1 cellular context compared by ENCODE assay signal in the genomic region with DNA sequence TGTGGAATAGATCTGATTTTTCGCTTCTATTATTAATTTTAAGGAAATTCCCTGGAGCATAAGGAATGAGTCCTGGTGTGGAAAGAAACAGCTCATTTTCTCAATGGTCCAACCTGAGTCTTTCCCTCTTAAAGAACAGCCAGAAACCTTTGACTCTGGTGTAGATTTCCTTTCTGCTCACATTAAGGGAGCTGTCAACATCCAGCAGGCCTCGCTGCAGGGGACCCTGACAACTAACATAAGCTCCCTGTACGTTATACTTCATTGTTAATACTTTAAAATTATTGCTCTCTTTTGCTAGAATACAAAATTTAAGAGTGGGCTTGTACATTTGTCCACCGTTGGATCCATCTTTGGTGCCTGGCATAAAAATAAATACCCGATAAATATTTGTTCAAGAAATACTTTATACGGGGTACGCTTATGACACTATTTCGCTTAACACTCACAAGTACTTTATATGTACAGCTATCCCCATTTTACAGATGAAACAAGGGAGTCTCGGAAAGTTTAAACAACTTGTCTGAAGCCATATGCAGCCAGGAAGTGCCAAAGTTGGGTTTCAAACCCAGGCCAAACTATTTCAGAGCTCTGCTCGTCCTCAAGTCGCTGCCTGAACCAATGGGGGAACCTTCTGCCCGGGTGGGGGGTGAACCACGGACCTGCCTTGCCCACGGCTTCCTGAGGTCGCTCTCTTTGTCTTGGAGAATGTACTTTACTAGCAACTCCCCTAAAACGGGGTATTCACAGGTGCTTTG.
A peak's percentile ranks its signal among the peaks of the same experiment; 100 is the strongest.
TF ChIP-seq lines count a peak whose summit lies in the region.

No MANE protein-coding gene starts in this region.

TF ChIP-seq in HepG2, 621 proteins besides CTCF, POLR2A, EP300 and RAD21:
- TF ChIP-seq ARID2 (CRISPR knock-in tag; IDR thresholded peaks at IDR 0.05; ENCODE audit: borderline replicate concordance) (peak; percentile 68; the same call in 1 of the 2 replicates), SMAD3 (CRISPR knock-in tag; IDR thresholded peaks at IDR 0.05) (0 out of 2 replicates have a peak, but pooled peaks have one; percentile 19), ZNF672 (CRISPR knock-in tag; IDR thresholded peaks at IDR 0.05) (no peak), ZNF17 (CRISPR knock-in tag; IDR thresholded peaks at IDR 0.05) (0 out of 2 replicates have a peak, but pooled peaks have one; percentile 4), JUN (CRISPR knock-in tag; IDR thresholded peaks at IDR 0.05) (no peak), ZNF879 (CRISPR knock-in tag; IDR thresholded peaks at IDR 0.05) (0 out of 2 replicates have a peak, but pooled peaks have one; percentile 8), ZMYM4 (CRISPR knock-in tag; IDR thresholded peaks at IDR 0.05) (0 out of 2 replicates have a peak, but pooled peaks have one; percentile 5), SOX13 (IDR thresholded peaks at IDR 0.05) (no peak), SOX13 (CRISPR knock-in tag; conservative IDR thresholded peaks at IDR 0.05 in 1 of 2, IDR thresholded peaks at IDR 0.05 in 1 of 2) (0 out of 4 replicates have a peak, but pooled peaks of 1 of the 2 experiments have one; percentile 11), ZNF33A (CRISPR knock-in tag; IDR thresholded peaks at IDR 0.05; ENCODE audit: borderline replicate concordance) (no peak), ZNF878 (CRISPR knock-in tag; IDR thresholded peaks at IDR 0.05) (0 out of 2 replicates have a peak, but pooled peaks have one; percentile 7), TOPORS (CRISPR knock-in tag; IDR thresholded peaks at IDR 0.05) (0 out of 2 replicates have a peak, but pooled peaks have one; percentile 41), SMAD1 (CRISPR knock-in tag; IDR thresholded peaks at IDR 0.05; ENCODE audit: borderline replicate concordance, low read depth) (0 out of 2 replicates have a peak, but pooled peaks have one; percentile 16), ZMYM3 (CRISPR knock-in tag; IDR thresholded peaks at IDR 0.05) (peak; percentile 10; the same call in 1 of the 2 replicates), ZSCAN12 (CRISPR knock-in tag; IDR thresholded peaks at IDR 0.05) (no peak), GFI1 (CRISPR knock-in tag; IDR thresholded peaks at IDR 0.05; ENCODE audit: borderline replicate concordance) (0 out of 2 replicates have a peak, but pooled peaks have one; percentile 36), GABPA (IDR thresholded peaks at IDR 0.05; ENCODE audit: low read depth, low read length) (0 out of 2 replicates have a peak, but pooled peaks have one; percentile 21), GABPA (CRISPR knock-in tag; IDR thresholded peaks at IDR 0.05; ENCODE audit: low read depth) (no peak; the same call in 1 of the 2 replicates), ZNF354B (CRISPR knock-in tag; IDR thresholded peaks at IDR 0.05) (0 out of 2 replicates have a peak, but pooled peaks have one; percentile 32), ZNF629 (CRISPR knock-in tag; conservative IDR thresholded peaks at IDR 0.05) (peak; percentile 86), ZNF335 (CRISPR knock-in tag; IDR thresholded peaks at IDR 0.05) (no peak), SRY (CRISPR knock-in tag; IDR thresholded peaks at IDR 0.05) (no peak), MAZ (IDR thresholded peaks at IDR 0.05; ENCODE audit: borderline replicate concordance, low read depth, low read length) (0 out of 2 replicates have a peak, but pooled peaks have one; percentile 14), MAZ (CRISPR knock-in tag; IDR thresholded peaks at IDR 0.05; ENCODE audit: low read depth) (no peak), ZNF607 (CRISPR knock-in tag; IDR thresholded peaks at IDR 0.05; ENCODE audit: borderline replicate concordance) (0 out of 2 replicates have a peak, but pooled peaks have one; percentile 12), ZNF75D (CRISPR knock-in tag; IDR thresholded peaks at IDR 0.05; ENCODE audit: borderline replicate concordance) (no peak), CHD4 (IDR thresholded peaks at IDR 0.05; ENCODE audit: borderline replicate concordance, low read length) (peak; percentile 50; the same call in 1 of the 2 replicates), SIN3A (IDR thresholded peaks at IDR 0.05; ENCODE audit: borderline replicate concordance, low read depth, low read length) (peak; percentile 32; the same call in 1 of the 2 replicates), MYNN (CRISPR knock-in tag; IDR thresholded peaks at IDR 0.05; ENCODE audit: low read depth) (0 out of 2 replicates have a peak, but pooled peaks have one; percentile 25)
- TF ChIP-seq, protein P1, sequence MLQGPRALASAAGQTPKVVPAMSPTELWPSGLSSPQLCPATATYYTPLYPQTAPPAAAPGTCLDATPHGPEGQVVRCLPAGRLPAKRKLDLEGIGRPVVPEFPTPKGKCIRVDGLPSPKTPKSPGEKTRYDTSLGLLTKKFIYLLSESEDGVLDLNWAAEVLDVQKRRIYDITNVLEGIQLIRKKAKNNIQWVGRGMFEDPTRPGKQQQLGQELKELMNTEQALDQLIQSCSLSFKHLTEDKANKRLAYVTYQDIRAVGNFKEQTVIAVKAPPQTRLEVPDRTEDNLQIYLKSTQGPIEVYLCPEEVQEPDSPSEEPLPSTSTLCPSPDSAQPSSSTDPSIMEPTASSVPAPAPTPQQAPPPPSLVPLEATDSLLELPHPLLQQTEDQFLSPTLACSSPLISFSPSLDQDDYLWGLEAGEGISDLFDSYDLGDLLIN (CRISPR knock-in tag; IDR thresholded peaks at IDR 0.05; ENCODE audit: borderline replicate concordance): 0 out of 2 replicates have a peak, but pooled peaks have one; percentile 2
- TF ChIP-seq, protein P2, sequence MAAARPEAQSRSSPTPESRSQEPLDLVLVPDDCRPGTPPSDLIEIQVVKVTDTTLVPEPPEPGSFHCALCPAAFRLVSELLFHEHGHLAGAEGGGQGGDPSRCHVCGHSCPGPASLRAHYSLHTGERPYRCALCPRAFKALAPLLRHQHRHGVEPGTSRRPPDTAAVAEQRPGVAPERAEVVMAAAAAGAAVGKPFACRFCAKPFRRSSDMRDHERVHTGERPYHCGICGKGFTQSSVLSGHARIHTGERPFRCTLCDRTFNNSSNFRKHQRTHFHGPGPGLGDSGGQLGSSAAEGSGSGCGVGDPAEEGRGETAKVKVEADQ (CRISPR knock-in tag; IDR thresholded peaks at IDR 0.05; ENCODE audit: borderline replicate concordance): no peak
- TF ChIP-seq, protein P3, sequence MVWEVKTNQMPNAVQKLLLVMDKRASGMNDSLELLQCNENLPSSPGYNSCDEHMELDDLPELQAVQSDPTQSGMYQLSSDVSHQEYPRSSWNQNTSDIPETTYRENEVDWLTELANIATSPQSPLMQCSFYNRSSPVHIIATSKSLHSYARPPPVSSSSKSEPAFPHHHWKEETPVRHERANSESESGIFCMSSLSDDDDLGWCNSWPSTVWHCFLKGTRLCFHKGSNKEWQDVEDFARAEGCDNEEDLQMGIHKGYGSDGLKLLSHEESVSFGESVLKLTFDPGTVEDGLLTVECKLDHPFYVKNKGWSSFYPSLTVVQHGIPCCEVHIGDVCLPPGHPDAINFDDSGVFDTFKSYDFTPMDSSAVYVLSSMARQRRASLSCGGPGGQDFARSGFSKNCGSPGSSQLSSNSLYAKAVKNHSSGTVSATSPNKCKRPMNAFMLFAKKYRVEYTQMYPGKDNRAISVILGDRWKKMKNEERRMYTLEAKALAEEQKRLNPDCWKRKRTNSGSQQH (CRISPR knock-in tag; IDR thresholded peaks at IDR 0.05; ENCODE audit: low read depth): 0 out of 2 replicates have a peak, but pooled peaks have one; percentile 5
- TF ChIP-seq, protein P4, sequence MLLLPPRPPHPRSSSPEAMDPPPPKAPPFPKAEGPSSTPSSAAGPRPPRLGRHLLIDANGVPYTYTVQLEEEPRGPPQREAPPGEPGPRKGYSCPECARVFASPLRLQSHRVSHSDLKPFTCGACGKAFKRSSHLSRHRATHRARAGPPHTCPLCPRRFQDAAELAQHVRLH (CRISPR knock-in tag; IDR thresholded peaks at IDR 0.05; ENCODE audit: borderline replicate concordance, low read depth): peak; percentile 4; the same call in 1 of the 2 replicates
- TF ChIP-seq, protein P5, sequence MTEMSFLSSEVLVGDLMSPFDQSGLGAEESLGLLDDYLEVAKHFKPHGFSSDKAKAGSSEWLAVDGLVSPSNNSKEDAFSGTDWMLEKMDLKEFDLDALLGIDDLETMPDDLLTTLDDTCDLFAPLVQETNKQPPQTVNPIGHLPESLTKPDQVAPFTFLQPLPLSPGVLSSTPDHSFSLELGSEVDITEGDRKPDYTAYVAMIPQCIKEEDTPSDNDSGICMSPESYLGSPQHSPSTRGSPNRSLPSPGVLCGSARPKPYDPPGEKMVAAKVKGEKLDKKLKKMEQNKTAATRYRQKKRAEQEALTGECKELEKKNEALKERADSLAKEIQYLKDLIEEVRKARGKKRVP (CRISPR knock-in tag; IDR thresholded peaks at IDR 0.05): 0 out of 4 replicates have a peak, but pooled peaks of 1 of the 2 experiments have one; percentile 12
- TF ChIP-seq, protein P6, sequence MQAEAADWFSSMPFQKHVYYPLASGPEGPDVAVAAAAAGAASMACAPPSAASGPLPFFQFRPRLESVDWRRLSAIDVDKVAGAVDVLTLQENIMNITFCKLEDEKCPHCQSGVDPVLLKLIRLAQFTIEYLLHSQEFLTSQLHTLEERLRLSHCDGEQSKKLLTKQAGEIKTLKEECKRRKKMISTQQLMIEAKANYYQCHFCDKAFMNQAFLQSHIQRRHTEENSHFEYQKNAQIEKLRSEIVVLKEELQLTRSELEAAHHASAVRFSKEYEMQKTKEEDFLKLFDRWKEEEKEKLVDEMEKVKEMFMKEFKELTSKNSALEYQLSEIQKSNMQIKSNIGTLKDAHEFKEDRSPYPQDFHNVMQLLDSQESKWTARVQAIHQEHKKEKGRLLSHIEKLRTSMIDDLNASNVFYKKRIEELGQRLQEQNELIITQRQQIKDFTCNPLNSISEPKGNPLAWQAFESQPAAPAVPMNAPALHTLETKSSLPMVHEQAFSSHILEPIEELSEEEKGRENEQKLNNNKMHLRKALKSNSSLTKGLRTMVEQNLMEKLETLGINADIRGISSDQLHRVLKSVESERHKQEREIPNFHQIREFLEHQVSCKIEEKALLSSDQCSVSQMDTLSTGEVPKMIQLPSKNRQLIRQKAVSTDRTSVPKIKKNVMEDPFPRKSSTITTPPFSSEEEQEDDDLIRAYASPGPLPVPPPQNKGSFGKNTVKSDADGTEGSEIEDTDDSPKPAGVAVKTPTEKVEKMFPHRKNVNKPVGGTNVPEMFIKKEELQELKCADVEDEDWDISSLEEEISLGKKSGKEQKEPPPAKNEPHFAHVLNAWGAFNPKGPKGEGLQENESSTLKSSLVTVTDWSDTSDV (CRISPR knock-in tag; IDR thresholded peaks at IDR 0.05): no peak
- TF ChIP-seq, protein P7, sequence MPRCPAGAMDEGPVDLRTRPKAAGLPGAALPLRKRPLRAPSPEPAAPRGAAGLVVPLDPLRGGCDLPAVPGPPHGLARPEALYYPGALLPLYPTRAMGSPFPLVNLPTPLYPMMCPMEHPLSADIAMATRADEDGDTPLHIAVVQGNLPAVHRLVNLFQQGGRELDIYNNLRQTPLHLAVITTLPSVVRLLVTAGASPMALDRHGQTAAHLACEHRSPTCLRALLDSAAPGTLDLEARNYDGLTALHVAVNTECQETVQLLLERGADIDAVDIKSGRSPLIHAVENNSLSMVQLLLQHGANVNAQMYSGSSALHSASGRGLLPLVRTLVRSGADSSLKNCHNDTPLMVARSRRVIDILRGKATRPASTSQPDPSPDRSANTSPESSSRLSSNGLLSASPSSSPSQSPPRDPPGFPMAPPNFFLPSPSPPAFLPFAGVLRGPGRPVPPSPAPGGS (CRISPR knock-in tag; IDR thresholded peaks at IDR 0.05): 0 out of 2 replicates have a peak, but pooled peaks have one; percentile 1
- TF ChIP-seq, protein P8, sequence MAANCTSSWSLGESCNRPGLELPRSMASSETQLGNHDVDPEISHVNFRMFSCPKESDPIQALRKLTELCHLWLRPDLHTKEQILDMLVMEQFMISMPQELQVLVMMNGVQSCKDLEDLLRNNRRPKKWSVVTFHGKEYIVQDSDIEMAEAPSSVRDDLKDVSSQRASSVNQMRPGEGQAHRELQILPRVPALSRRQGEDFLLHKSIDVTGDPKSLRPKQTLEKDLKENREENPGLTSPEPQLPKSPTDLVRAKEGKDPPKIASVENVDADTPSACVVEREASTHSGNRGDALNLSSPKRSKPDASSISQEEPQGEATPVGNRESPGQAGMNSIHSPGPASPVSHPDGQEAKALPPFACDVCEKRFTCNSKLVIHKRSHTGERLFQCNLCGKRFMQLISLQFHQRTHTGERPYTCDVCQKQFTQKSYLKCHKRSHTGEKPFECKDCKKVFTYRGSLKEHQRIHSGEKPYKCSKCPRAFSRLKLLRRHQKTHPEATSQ (CRISPR knock-in tag; IDR thresholded peaks at IDR 0.05; ENCODE audit: borderline replicate concordance): peak; percentile 65; the same call in 1 of the 2 replicates
- TF ChIP-seq, protein P9, sequence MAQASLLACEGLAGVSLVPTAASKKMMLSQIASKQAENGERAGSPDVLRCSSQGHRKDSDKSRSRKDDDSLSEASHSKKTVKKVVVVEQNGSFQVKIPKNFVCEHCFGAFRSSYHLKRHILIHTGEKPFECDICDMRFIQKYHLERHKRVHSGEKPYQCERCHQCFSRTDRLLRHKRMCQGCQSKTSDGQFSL (CRISPR knock-in tag; IDR thresholded peaks at IDR 0.05): peak; percentile 84; the same call in 1 of the 2 replicates
- TF ChIP-seq, protein P10, sequence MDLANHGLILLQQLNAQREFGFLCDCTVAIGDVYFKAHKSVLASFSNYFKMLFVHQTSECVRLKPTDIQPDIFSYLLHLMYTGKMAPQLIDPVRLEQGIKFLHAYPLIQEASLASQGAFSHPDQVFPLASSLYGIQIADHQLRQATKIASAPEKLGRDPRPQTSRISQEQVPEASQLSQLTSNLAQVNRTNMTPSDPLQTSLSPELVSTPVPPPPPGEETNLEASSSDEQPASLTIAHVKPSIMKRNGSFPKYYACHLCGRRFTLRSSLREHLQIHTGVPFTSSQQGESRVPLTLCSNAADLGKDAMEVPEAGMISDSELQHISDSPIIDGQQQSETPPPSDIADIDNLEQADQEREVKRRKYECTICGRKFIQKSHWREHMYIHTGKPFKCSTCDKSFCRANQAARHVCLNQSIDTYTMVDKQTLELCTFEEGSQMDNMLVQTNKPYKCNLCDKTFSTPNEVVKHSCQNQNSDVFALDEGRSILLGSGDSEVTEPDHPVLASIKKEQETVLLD (CRISPR knock-in tag; IDR thresholded peaks at IDR 0.05; ENCODE audit: low read depth): 0 out of 2 replicates have a peak, but pooled peaks have one; percentile 23
- TF ChIP-seq, protein P11, sequence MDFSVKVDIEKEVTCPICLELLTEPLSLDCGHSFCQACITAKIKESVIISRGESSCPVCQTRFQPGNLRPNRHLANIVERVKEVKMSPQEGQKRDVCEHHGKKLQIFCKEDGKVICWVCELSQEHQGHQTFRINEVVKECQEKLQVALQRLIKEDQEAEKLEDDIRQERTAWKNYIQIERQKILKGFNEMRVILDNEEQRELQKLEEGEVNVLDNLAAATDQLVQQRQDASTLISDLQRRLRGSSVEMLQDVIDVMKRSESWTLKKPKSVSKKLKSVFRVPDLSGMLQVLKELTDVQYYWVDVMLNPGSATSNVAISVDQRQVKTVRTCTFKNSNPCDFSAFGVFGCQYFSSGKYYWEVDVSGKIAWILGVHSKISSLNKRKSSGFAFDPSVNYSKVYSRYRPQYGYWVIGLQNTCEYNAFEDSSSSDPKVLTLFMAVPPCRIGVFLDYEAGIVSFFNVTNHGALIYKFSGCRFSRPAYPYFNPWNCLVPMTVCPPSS (IDR thresholded peaks at IDR 0.05): no peak
